Comparison of ENCODE assay signal across 25 cellular contexts in the genomic region with DNA sequence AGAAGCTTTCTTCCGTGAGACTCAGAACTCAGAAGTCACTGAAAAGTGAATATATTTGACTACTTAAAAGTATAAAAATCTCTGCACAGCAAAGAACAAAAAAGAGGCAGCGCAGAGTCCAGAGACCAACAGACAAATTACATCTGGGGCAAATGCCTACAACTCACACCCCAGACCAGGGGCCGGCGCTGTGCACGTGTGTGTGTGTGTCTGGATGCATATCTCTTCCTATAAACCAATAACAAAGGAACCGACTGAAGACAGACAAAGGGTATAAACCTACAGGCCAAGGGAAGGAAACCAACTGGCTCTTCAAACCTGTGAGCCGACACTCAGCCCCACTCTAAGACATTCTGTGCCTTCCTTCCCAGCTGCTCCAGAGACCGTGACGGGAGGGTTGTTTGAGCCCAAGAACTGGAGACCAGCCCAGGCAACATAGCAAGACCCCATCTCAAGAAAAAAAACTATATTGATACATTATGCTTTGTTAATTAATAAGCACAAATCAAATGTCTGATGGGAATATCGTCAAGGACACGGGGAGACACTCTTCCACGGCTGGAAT. TPM values are rescaled to one million over a fixed set of nuclear protein-coding genes. Genes with fewer than 3 reads are reported as not detected.
DNase-seq lines count a peak whose midpoint lies in the region; ATAC-seq and TF ChIP-seq lines count a peak whose summit lies in the region.
"Had no signal": no experiment of that assay in that cellular context is flagged by ENCODE, and none has a peak within 500 bp of the region (broad histone marks: within the 10 kb centered on the region; RNA-seq: fewer than 3 reads in every experiment).

No MANE protein-coding gene starts in this region.

- H3K4me3 ChIP-seq in H7 (ENCODE audit: insufficient read depth, low read depth, low read length) (no peak overlapping the region), HEK293 (ENCODE audit: low read depth, low read length) (no peak overlapping the region), gastroesophageal sphincter (no peak overlapping the region)
- H3K4me3 ChIP-seq: PC-9, SK-N-MC had no signal

- CTCF ChIA-PET in HEK293 (lab: Yijun Ruan, JAX): interaction anchor here (0.7 kb wide), 1 partner anchor 258 kb away, joined by 3 read pairs; no protein-coding TSS in a partner anchor

- DNase-seq in H7 (peak; percentile 18), glutamatergic neuron (peak; percentile 12), T-helper 2 cell (no peak)
- DNase-seq: C1 segment of cervical spinal cord, COR-L47, GOT3, MV-4-11, NCI-H1105, NCI-H1436 treated with DMSO at 0.1 percent for 48 hours, NCI-H1930, NCI-H2107, NCI-H446, NCI-H524 treated with DMSO at 0.1 percent for 48 hours, NCI-H774, PC-9, RPMI8226, SIG-M5 had no signal

- TF ChIP-seq CTCF in HEK293 (tag by site-specific recombination; IDR thresholded peaks at IDR 0.05): no peak
- TF ChIP-seq CTCF in glutamatergic neuron (IDR thresholded peaks at IDR 0.05; ENCODE audit: partially characterized antibody, unreplicated experiment): no peak
- no peak for TF ChIP-seq CTCF in nephron (IDR thresholded peaks at IDR 0.05; ENCODE audit: unreplicated experiment in 3 of 3)
- TF ChIP-seq CTCF in gastroesophageal sphincter (IDR thresholded peaks at IDR 0.05): no peak

- no peaks in the 10 kb centered on the region for H3K9me3 ChIP-seq in HEK293 (ENCODE audit: control insufficient read depth, insufficient read depth, low read depth, low read length)
- H3K9me3 ChIP-seq in gastroesophageal sphincter: peaks cover 0 to 8% (median 0%) of the 10 kb centered on the region in 3 donors

- H3K4me3 Mint-ChIP-seq in glutamatergic neuron (ENCODE audit: unreplicated experiment) (no peak overlapping the region), nephron (no peak overlapping the region)
- H3K4me3 Mint-ChIP-seq: CD4-positive, alpha-beta memory T cell had no signal

- no peak for ATAC-seq in GM21526 (IDR thresholded peaks at IDR 0.05; ENCODE audit: low FRiP score, unreplicated experiment)
- no peak for ATAC-seq in gastroesophageal sphincter
- ATAC-seq: HepG2 had no signal

- H3K27ac ChIP-seq in HEK293 (ENCODE audit: extremely low read depth, low read depth, low read length) (no peak overlapping the region), gastroesophageal sphincter (no peak overlapping the region)
- H3K27ac ChIP-seq: PC-9, SK-N-MC had no signal

- H3K27me3 Mint-ChIP-seq in glutamatergic neuron (ENCODE audit: unreplicated experiment): no peaks in the 10 kb centered on the region
- no peaks in the 10 kb centered on the region for H3K27me3 Mint-ChIP-seq in nephron (ENCODE audit: low read depth)
- H3K27me3 Mint-ChIP-seq: CD4-positive, alpha-beta memory T cell had no signal

- 79 to 88% methylated on average over 10 to 12 of the region's 12 CpGs for WGBS in gastroesophageal sphincter (ENCODE audit: low coverage in 1 of 2), 2 donors

- H3K36me3 Mint-ChIP-seq in glutamatergic neuron (ENCODE audit: unreplicated experiment): peaks cover 11% of the 10 kb centered on the region
- H3K36me3 Mint-ChIP-seq in nephron (ENCODE audit: low read depth): no peaks in the 10 kb centered on the region
- H3K36me3 Mint-ChIP-seq: CD4-positive, alpha-beta memory T cell had no signal

- no peak for TF ChIP-seq POLR2A in gastroesophageal sphincter (IDR thresholded peaks at IDR 0.05)

- H3K27me3 ChIP-seq in H7 (ENCODE audit: control insufficient read depth, insufficient read depth, low read length) (no peaks in the 10 kb centered on the region), gastroesophageal sphincter (no peaks in the 10 kb centered on the region)

- H3K36me3 ChIP-seq in H7 (replicated peaks; ENCODE audit: control insufficient read depth, insufficient read depth, low read length) (no peaks in the 10 kb centered on the region), HEK293 (ENCODE audit: control insufficient read depth in 2 of 2, insufficient read depth in 1 of 2, low read length in 2 of 2) (no peaks in the 10 kb centered on the region), gastroesophageal sphincter (peaks cover 0 to 14% of the 10 kb centered on the region in 2 donors)

- peaks cover 3% of the 10 kb centered on the region for H3K9me3 Mint-ChIP-seq in glutamatergic neuron (ENCODE audit: unreplicated experiment)
- H3K9me3 Mint-ChIP-seq in nephron: no peaks in the 10 kb centered on the region
- H3K9me3 Mint-ChIP-seq: CD4-positive, alpha-beta memory T cell had no signal

- no peak for TF ChIP-seq EP300 in gastroesophageal sphincter (IDR thresholded peaks at IDR 0.05)

- H3K4me1 Mint-ChIP-seq in glutamatergic neuron (ENCODE audit: low read depth, unreplicated experiment) (peaks cover 10% of the 10 kb centered on the region), nephron (peaks cover 21% of the 10 kb centered on the region)

- H3K4me1 ChIP-seq in HEK293 (ENCODE audit: control insufficient read depth, insufficient read depth, low read length) (no peaks in the 10 kb centered on the region), gastroesophageal sphincter (peaks cover 0 to 15% (median under 1%) of the 10 kb centered on the region in 3 donors)

- POLR2A ChIA-PET in HEK293 (lab: Yijun Ruan, JAX): interaction anchor here (1.0 kb wide), 1 partner anchor 13 kb away, joined by 3 read pairs; no protein-coding TSS in a partner anchor

- H3K27ac Mint-ChIP-seq in glutamatergic neuron (ENCODE audit: unreplicated experiment) (no peak overlapping the region), nephron (peak overlapping the region; percentile 22 to 66 (median 56))

TF ChIP-seq in HEK293, 187 proteins besides CTCF, POLR2A, EP300 and RAD21:
- TF ChIP-seq REPIN1 (tag by site-specific recombination; IDR thresholded peaks at IDR 0.05; ENCODE audit: low read depth) (no peak), ZNF664 (tag by site-specific recombination; IDR thresholded peaks at IDR 0.05) (0 out of 2 replicates have a peak, but pooled peaks have one; percentile 12)

RNA-seq across cellular contexts. Expression of a gene that starts 18.8 kb away (rescaled TPM):
- total RNA-seq in H7 (2014; rRNA removed; shearing (Covaris generic)): 3.2 and 4.0 TPM in 2 replicates
- total RNA-seq in glutamatergic neuron (ENCODE audit: unreplicated experiment): 13.8 TPM
- total RNA-seq in gastroesophageal sphincter: 10 to 100 TPM in 1 of 4 donors, 1 to 10 TPM in 3; 5.4 to 14.0 (median 6.6) TPM
- total RNA-seq: A673 had no signal

Comparison
In these comparisons a context has a peak if more than half of its experiments do, and no peak if none do; other contexts are left out.
1. DNase-seq: peak in H7 (single experiment) and glutamatergic neuron (single experiment); none in T-helper 2 cell (0 of 5).